ENCODE assay signal across 17 cellular contexts in the genomic region with DNA sequence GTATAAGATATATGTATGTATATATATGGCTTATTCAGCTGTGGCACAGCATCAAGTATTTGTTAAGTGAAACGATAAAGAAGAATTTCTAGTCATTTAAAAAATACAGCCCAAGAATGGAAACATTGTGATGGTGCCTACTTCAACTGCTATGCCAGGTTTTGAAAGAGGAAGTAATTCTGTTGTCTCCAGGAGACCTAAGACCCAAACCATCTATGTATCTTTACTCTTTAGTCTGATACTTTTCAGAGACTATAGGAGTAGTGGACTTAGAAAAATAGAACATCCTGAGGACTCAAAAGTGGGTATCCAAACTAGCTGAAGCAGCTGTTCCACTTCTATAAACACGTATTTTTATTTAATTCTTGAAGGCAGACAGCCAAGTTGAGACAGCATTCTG.
"Had no signal": no experiment of that assay in that cellular context is flagged by ENCODE, and none has a peak within 500 bp of the region (broad histone marks: within the 10 kb centered on the region; RNA-seq: fewer than 3 reads in every experiment).

No MANE protein-coding gene starts in this region.

- H3K9me3 ChIP-seq: mucosa of descending colon, tibial nerve, uterus had no signal

- H3K27me3 ChIP-seq: tibial nerve, uterus had no signal

- ATAC-seq: esophagus mucosa; mucosa of descending colon; naive thymus-derived CD8-positive, alpha-beta T cell; stimulated activated memory B cell treated with anti-CD40 and anti-IgM and Interleukin-4, amounts not matched to agents 10 μg/mL and 1 μg/mL and 100 μg/mL, for 72 hours had no signal

- DNase-seq: activated CD4-positive, alpha-beta T cell treated with anti-CD3 and anti-CD28 coated beads, Interleukin-2, amount 10 ng/mL, durations not matched to agents 7 days and 5 days; activated CD4-positive, CD25-positive, alpha-beta regulatory T cell; activated CD8-positive, alpha-beta memory T cell treated with anti-CD3 and anti-CD28 coated beads for 24 hours; activated naive CD4-positive, alpha-beta T cell; activated naive CD8-positive, alpha-beta T cell treated with anti-CD3 and anti-CD28 coated beads, Interleukin-2, amount 10 ng/mL, durations not matched to agents 7 days and 5 days; central memory CD4-positive, alpha-beta T cell; mammary epithelial cell; mucosa of descending colon; naive thymus-derived CD8-positive, alpha-beta T cell; posterior cingulate gyrus; retina; stimulated activated CD4-positive, alpha-beta T cell treated with anti-CD3 and anti-CD28 coated beads, Interleukin-2, amount 100 ng/mL, for 48 hours; uterus had no signal

- H3K4me3 ChIP-seq: coronary artery, mucosa of descending colon, tibial nerve, uterus had no signal

- H3K27ac ChIP-seq: coronary artery, tibial nerve had no signal

- H3K36me3 ChIP-seq: tibial nerve, uterus had no signal
